ENCODE assay signal across 17 cellular contexts in the genomic region with DNA sequence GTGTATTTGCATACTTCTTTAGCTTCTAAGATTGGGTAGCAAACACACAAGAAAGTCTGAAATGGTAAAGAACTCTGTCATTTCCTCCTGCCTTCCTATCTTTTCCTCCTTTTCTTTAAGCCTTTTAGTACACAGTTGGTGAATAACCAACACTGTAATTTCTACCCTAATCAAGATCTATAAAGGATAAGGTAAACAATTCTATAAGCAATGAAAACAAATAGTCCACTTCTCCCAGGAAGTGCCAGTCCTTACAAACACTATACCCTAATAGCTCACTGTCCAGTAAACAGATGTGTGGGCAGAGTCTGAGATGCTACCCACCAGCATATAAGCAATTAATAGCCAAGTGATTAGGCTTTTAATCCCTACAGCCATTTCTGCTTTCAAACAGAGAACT.
DNase-seq lines count a peak whose midpoint lies in the region; ATAC-seq and TF ChIP-seq lines count a peak whose summit lies in the region.
"Had no signal": no experiment of that assay in that cellular context is flagged by ENCODE, and none has a peak within 500 bp of the region (broad histone marks: within the 10 kb centered on the region; RNA-seq: fewer than 3 reads in every experiment).

No MANE protein-coding gene starts in this region.

- H3K4me3 ChIP-seq in breast epithelium (no peak overlapping the region), neuronal stem cell (ENCODE audit: low read length in 2 of 2) (no peak overlapping the region)
- H3K4me3 ChIP-seq: BLaER1 treated with 17β-estradiol and CSF1 and Interleukin-3, amounts not matched to agents 10 nM and 100 nM; K562; SJCRH30 had no signal

- no peak overlapping the region for H2BK5ac ChIP-seq in neuronal stem cell (ENCODE audit: low read length)

- H3K27ac ChIP-seq in breast epithelium (no peak overlapping the region), neuronal stem cell (replicated peaks; ENCODE audit: low read length) (no peak overlapping the region)
- H3K27ac ChIP-seq: BLaER1 treated with 17β-estradiol and CSF1 and Interleukin-3, amounts not matched to agents 10 nM and 100 nM; SJCRH30 had no signal

- no peak for ATAC-seq in HG02610 (IDR thresholded peaks at IDR 0.05; ENCODE audit: unreplicated experiment)
- ATAC-seq: HCT116, K562 had no signal

- DNase-seq in MCF 10A (ENCODE audit: unreplicated experiment) (no peak), breast epithelium (ENCODE audit: low spot score in 2 of 2) (no peak), NCI-H82 (lab: John Stamatoyannopoulos, UW) (peak; percentile 67), endothelial cell (ENCODE audit: low spot score) (no peak), neuronal stem cell (ENCODE audit: low spot score) (no peak)
- DNase-seq in activated CD4-positive, CD25-positive, alpha-beta regulatory T cell treated with anti-CD3 and anti-CD28 coated beads, Interleukin-2, amount 50 U/mL, for 72 hours, result no peak
- DNase-seq: DMS79 treated with DMSO at 0.1 percent for 48 hours, GOT3, NCI-H1694 treated with DMSO at 0.1 percent for 48 hours, NCI-H2107, NCI-H510A, NCI-H748 treated with DMSO at 0.1 percent for 48 hours, SJCRH30 had no signal

- no peak overlapping the region for H3K18ac ChIP-seq in neuronal stem cell (ENCODE audit: low read length)

- no peak overlapping the region for H2AFZ ChIP-seq in neuronal stem cell (ENCODE audit: low read length)

- no peak overlapping the region for H2BK12ac ChIP-seq in neuronal stem cell (ENCODE audit: low read length)

- intact Hi-C loops in MCF 10A (cut with micrococcal nuclease) (no loop called here), breast epithelium (cut with DNase I; ENCODE audit: low total_unique reads) (no loop called here)

- POLR2A ChIA-PET in MCF 10A (lab: Yijun Ruan, JAX), result interaction anchor here (1.1 kb wide), 1 partner anchor 13 kb away, joined by 4 read pairs; no protein-coding TSS in a partner anchor

- peaks cover 87% of the 10 kb centered on the region for H3K36me3 Mint-ChIP-seq in MCF 10A (ENCODE audit: insufficient read depth, unreplicated experiment)
- H3K36me3 Mint-ChIP-seq in endothelial cell (ENCODE audit: low read depth, unreplicated experiment), result peaks cover 33% of the 10 kb centered on the region

- CTCF ChIA-PET in MCF 10A (lab: Yijun Ruan, JAX), result interaction anchor here (2.1 to 4.7 kb wide), 2 partner anchors 10 to 281 kb away, joined by 12 to 21 read pairs; no protein-coding TSS in a partner anchor

- H3K4me3 Mint-ChIP-seq in MCF 10A (ENCODE audit: unreplicated experiment), result no peak overlapping the region
- H3K4me3 Mint-ChIP-seq in endothelial cell (ENCODE audit: unreplicated experiment), result no peak overlapping the region

- no peak overlapping the region for H4K8ac ChIP-seq in neuronal stem cell (ENCODE audit: low read depth, low read length)

- BruUV-seq in MCF 10A (replicated peaks; lab: Mats Ljungman, UMichigan), result no TSS peak

- H3K14ac ChIP-seq in neuronal stem cell (ENCODE audit: low read length), result no peak overlapping the region

- H3K27ac Mint-ChIP-seq in MCF 10A (ENCODE audit: low read depth, unreplicated experiment) (peak overlapping the region; percentile 98), endothelial cell (ENCODE audit: unreplicated experiment) (peak overlapping the region; percentile 58)

- TF ChIP-seq CTCF in MCF 10A (IDR thresholded peaks at IDR 0.05; ENCODE audit: unreplicated experiment), result no peak
- no peak for TF ChIP-seq CTCF in breast epithelium (IDR thresholded peaks at IDR 0.05)
- TF ChIP-seq CTCF in endothelial cell (IDR thresholded peaks at IDR 0.05; ENCODE audit: unreplicated experiment), result no peak

- no peak overlapping the region for H4K91ac ChIP-seq in neuronal stem cell (ENCODE audit: low read depth, low read length, poor library complexity)

- no peaks in the 10 kb centered on the region for H3K4me1 ChIP-seq in breast epithelium
- no peaks in the 10 kb centered on the region for H3K4me1 ChIP-seq in neuronal stem cell (ENCODE audit: control insufficient read depth in 2 of 2, insufficient read depth in 1 of 2, low read depth in 1 of 2, low read length in 2 of 2)
- H3K4me1 ChIP-seq: BLaER1 treated with 17β-estradiol and CSF1 and Interleukin-3, amounts not matched to agents 10 nM and 100 nM; SJCRH30 had no signal

- no peak overlapping the region for H2BK120ac ChIP-seq in neuronal stem cell (ENCODE audit: low read depth, low read length)

- H3K4ac ChIP-seq in neuronal stem cell (ENCODE audit: low read length), result no peak overlapping the region

- H3K27me3 ChIP-seq in breast epithelium, result no peaks in the 10 kb centered on the region
- H3K27me3 ChIP-seq in neuronal stem cell (ENCODE audit: control insufficient read depth in 3 of 3, insufficient read depth in 3 of 3, low read depth in 1 of 3, low read length in 3 of 3), result no peaks in the 10 kb centered on the region
- H3K27me3 ChIP-seq: BLaER1 treated with 17β-estradiol and CSF1 and Interleukin-3, amounts not matched to agents 10 nM and 100 nM; SJCRH30 had no signal

- H3K27me3 Mint-ChIP-seq in MCF 10A (ENCODE audit: insufficient read depth, unreplicated experiment) (no peaks in the 10 kb centered on the region), endothelial cell (ENCODE audit: unreplicated experiment) (peaks cover 2% of the 10 kb centered on the region)

- H3K36me3 ChIP-seq in breast epithelium, result no peaks in the 10 kb centered on the region
- peaks cover 40 to 98% of the 10 kb centered on the region in 2 donors for H3K36me3 ChIP-seq in neuronal stem cell (replicated peaks in 1 of 2; ENCODE audit: control insufficient read depth in 2 of 2, insufficient read depth in 2 of 2, low read length in 2 of 2)

- H3K9me3 Mint-ChIP-seq in MCF 10A (ENCODE audit: unreplicated experiment) (no peaks in the 10 kb centered on the region), endothelial cell (ENCODE audit: unreplicated experiment) (no peaks in the 10 kb centered on the region)

- TF ChIP-seq POLR2A in breast epithelium (IDR thresholded peaks at IDR 0.05), result no peak

- peaks cover 42% of the 10 kb centered on the region for H3K4me1 Mint-ChIP-seq in MCF 10A (ENCODE audit: insufficient read depth, unreplicated experiment)
- H3K4me1 Mint-ChIP-seq in endothelial cell (ENCODE audit: unreplicated experiment), result peaks cover 6% of the 10 kb centered on the region

- no peak overlapping the region for H2BK15ac ChIP-seq in neuronal stem cell (ENCODE audit: low read length)

- H3K4me2 ChIP-seq in neuronal stem cell (ENCODE audit: insufficient read depth, low read length, poor library complexity, severe bottlenecking), result no peak overlapping the region
- H3K4me2 ChIP-seq: BLaER1 treated with 17β-estradiol and CSF1 and Interleukin-3, amounts not matched to agents 10 nM and 100 nM had no signal

- H2AK5ac ChIP-seq in neuronal stem cell (ENCODE audit: low read depth, low read length), result no peak overlapping the region

- H3K23ac ChIP-seq in neuronal stem cell (ENCODE audit: low read depth, low read length, poor library complexity), result no peak overlapping the region

- H3K79me1 ChIP-seq in neuronal stem cell (ENCODE audit: low read depth, low read length), result no peaks in the 10 kb centered on the region

- H3K9me3 ChIP-seq in breast epithelium (no peaks in the 10 kb centered on the region), neuronal stem cell (replicated peaks in 1 of 2; ENCODE audit: control insufficient read depth in 2 of 2, insufficient read depth in 1 of 2, low read depth in 1 of 2, low read length in 2 of 2) (peaks cover 0 to 2% of the 10 kb centered on the region in 2 donors)
- H3K9me3 ChIP-seq: BLaER1 treated with 17β-estradiol and CSF1 and Interleukin-3, amounts not matched to agents 10 nM and 100 nM; SJCRH30 had no signal

- H3K9ac ChIP-seq in neuronal stem cell (ENCODE audit: low read depth, low read length, poor library complexity), result no peak overlapping the region
- H3K9ac ChIP-seq: BLaER1 treated with 17β-estradiol and CSF1 and Interleukin-3, amounts not matched to agents 10 nM and 100 nM had no signal
